1 cellular context compared by ENCODE assay signal in the genomic region with DNA sequence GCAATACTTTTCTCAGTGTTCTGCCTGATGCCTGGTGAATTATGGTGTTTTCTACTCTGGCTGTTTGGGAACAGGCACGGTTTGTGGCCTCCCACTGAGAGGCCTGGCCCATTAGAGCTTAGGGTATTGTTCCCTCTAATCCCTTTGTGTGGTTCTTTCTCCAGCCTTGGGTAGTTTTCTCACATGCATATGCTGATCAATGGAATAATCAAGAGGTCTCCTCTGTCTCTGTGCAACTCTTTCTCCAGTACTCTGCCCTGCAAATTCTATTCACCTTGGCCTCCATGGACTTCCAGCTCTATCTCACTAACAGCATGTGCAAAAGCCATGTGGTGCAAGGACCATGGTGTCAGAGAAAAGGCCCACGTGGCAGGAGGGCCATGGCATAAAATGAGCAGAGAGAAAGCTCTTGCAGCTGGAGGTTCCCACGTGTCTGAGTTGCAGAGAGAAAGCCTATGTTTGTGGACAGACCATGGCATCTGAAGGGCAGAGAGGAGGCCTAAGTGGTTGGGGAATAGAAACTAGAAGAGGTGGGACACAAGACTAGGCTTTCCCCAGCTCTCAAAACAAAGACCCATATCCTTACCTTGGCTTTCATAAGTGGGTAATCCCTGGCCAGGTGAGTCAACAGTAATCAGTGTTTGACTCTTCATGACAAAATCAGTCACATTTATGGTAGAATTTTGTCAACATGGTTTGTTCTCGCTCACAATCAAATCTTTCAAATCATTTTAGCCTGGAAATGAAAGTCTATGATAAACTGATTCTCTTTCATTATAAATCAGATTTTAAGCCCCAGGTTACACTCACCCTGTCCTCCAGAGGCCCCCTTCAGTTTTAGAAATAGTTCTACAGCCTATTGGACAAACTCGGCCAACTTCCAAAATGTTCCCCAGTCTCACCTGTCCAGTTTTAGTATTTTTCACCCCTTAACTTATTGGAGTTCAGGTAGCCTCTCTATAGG.
A peak's percentile ranks its signal among the peaks of the same experiment; 100 is the strongest.
TF ChIP-seq lines count a peak whose summit lies in the region.

No MANE protein-coding gene starts in this region.

TF ChIP-seq in H1, 55 proteins besides CTCF, POLR2A, EP300 and RAD21:
- TF ChIP-seq E2F6 (IDR thresholded peaks at IDR 0.05) (peak; percentile 36), CBX5 (IDR thresholded peaks at IDR 0.05; ENCODE audit: low read depth, low read length) (no peak), HDAC2 (IDR thresholded peaks at IDR 0.05; ENCODE audit: borderline replicate concordance in 1 of 2, low read depth in 2 of 2, low read length in 2 of 2) (peak in 1 of 2 experiments; percentile 84; a peak in 1 of 4 replicates), KDM1A (IDR thresholded peaks at IDR 0.05; ENCODE audit: borderline replicate concordance, low read length) (peak; percentile 96)
- TF ChIP-seq, protein P1, sequence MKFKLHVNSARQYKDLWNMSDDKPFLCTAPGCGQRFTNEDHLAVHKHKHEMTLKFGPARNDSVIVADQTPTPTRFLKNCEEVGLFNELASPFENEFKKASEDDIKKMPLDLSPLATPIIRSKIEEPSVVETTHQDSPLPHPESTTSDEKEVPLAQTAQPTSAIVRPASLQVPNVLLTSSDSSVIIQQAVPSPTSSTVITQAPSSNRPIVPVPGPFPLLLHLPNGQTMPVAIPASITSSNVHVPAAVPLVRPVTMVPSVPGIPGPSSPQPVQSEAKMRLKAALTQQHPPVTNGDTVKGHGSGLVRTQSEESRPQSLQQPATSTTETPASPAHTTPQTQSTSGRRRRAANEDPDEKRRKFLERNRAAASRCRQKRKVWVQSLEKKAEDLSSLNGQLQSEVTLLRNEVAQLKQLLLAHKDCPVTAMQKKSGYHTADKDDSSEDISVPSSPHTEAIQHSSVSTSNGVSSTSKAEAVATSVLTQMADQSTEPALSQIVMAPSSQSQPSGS (IDR thresholded peaks at IDR 0.05; ENCODE audit: low read length): no peak
- TF ChIP-seq, protein P2, sequence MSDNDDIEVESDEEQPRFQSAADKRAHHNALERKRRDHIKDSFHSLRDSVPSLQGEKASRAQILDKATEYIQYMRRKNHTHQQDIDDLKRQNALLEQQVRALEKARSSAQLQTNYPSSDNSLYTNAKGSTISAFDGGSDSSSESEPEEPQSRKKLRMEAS (IDR thresholded peaks at IDR 0.05): peak; percentile 87
- TF ChIP-seq, protein P3, sequence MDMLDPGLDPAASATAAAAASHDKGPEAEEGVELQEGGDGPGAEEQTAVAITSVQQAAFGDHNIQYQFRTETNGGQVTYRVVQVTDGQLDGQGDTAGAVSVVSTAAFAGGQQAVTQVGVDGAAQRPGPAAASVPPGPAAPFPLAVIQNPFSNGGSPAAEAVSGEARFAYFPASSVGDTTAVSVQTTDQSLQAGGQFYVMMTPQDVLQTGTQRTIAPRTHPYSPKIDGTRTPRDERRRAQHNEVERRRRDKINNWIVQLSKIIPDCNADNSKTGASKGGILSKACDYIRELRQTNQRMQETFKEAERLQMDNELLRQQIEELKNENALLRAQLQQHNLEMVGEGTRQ (IDR thresholded peaks at IDR 0.05; ENCODE audit: low read length): no peak
